In the genomic region with DNA sequence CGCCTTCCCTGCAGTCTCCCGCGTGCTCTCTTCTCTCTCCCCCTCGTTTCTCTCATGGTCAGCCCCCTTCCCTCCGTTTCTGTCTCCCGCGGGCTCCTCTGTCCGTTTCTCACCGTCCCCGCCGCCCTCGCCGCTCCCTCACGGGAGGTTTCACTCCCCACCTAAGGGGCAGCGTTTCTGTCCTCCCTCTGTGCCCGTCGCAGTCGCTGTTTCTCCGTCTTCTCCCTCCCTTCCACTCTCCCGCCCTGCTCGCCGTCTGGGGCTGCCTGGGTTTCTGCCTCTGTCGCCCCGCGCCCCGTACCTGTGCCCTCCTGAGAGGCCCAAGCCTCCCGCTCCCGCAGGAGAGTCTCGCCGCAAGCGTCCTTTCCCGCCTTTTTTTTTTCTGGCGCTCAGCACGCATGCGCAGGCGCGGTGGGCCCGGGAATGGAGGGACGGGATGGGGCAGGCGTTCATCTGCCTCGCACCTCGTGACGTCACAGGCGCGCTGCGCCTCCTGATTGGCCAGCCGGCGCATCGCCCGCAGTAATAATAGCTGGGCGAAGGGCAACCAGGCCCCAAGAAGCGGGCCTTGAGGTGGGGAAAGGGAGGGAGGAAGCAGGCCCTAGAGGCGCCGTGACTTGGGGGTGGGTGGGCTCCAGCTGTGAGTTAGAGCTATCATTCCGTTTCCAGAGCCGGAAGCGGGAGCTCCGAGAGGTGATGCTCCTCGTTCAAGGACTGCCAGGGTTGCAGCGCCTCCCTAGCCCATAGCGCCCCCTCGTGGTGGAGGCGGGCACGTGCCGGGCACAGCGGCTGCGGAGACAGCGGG, we compare ENCODE assay signal across 1 cellular context.
TF ChIP-seq lines count a peak whose summit lies in the region.

No MANE protein-coding gene starts in this region.

TF ChIP-seq in HepG2, 621 proteins besides CTCF, POLR2A, EP300 and RAD21 (continued from another document and continues in another):
- TF ChIP-seq, protein P1, sequence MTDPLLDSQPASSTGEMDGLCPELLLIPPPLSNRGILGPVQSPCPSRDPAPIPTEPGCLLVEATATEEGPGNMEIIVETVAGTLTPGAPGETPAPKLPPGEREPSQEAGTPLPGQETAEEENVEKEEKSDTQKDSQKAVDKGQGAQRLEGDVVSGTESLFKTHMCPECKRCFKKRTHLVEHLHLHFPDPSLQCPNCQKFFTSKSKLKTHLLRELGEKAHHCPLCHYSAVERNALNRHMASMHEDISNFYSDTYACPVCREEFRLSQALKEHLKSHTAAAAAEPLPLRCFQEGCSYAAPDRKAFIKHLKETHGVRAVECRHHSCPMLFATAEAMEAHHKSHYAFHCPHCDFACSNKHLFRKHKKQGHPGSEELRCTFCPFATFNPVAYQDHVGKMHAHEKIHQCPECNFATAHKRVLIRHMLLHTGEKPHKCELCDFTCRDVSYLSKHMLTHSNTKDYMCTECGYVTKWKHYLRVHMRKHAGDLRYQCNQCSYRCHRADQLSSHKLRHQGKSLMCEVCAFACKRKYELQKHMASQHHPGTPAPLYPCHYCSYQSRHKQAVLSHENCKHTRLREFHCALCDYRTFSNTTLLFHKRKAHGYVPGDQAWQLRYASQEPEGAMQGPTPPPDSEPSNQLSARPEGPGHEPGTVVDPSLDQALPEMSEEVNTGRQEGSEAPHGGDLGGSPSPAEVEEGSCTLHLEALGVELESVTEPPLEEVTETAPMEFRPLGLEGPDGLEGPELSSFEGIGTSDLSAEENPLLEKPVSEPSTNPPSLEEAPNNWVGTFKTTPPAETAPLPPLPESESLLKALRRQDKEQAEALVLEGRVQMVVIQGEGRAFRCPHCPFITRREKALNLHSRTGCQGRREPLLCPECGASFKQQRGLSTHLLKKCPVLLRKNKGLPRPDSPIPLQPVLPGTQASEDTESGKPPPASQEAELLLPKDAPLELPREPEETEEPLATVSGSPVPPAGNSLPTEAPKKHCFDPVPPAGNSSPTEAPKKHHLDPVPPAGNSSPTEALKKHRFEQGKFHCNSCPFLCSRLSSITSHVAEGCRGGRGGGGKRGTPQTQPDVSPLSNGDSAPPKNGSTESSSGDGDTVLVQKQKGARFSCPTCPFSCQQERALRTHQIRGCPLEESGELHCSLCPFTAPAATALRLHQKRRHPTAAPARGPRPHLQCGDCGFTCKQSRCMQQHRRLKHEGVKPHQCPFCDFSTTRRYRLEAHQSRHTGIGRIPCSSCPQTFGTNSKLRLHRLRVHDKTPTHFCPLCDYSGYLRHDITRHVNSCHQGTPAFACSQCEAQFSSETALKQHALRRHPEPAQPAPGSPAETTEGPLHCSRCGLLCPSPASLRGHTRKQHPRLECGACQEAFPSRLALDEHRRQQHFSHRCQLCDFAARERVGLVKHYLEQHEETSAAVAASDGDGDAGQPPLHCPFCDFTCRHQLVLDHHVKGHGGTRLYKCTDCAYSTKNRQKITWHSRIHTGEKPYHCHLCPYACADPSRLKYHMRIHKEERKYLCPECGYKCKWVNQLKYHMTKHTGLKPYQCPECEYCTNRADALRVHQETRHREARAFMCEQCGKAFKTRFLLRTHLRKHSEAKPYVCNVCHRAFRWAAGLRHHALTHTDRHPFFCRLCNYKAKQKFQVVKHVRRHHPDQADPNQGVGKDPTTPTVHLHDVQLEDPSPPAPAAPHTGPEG (CRISPR knock-in tag; IDR thresholded peaks at IDR 0.05) = 0 out of 2 replicates have a peak, but pooled peaks have one; percentile 38
- TF ChIP-seq, protein P2, sequence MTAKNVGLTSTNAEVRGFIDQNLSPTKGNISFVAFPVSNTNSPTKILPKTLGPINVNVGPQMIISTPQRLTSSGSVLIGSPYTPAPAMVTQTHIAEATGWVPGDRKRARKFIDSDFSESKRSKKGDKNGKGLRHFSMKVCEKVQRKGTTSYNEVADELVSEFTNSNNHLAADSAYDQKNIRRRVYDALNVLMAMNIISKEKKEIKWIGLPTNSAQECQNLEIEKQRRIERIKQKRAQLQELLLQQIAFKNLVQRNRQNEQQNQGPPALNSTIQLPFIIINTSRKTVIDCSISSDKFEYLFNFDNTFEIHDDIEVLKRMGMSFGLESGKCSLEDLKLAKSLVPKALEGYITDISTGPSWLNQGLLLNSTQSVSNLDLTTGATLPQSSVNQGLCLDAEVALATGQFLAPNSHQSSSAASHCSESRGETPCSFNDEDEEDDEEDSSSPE (CRISPR knock-in tag; IDR thresholded peaks at IDR 0.05) = peak; percentile 89
- TF ChIP-seq RXRA (CRISPR knock-in tag; IDR thresholded peaks at IDR 0.05) = no peak
- TF ChIP-seq GZF1 (CRISPR knock-in tag; IDR thresholded peaks at IDR 0.05) = 0 out of 2 replicates have a peak, but pooled peaks have one; percentile 53
- TF ChIP-seq ZNF274 (CRISPR knock-in tag; IDR thresholded peaks at IDR 0.05) = 0 out of 2 replicates have a peak, but pooled peaks have one; percentile 76
- TF ChIP-seq ZNF451 (CRISPR knock-in tag; IDR thresholded peaks at IDR 0.05) = peak; percentile 20; the same call in 1 of the 2 replicates
- TF ChIP-seq SALL2 (CRISPR knock-in tag; IDR thresholded peaks at IDR 0.05) = peak; percentile 69; the same call in 1 of the 2 replicates
- peak; percentile 91 for TF ChIP-seq NFYB (CRISPR knock-in tag; IDR thresholded peaks at IDR 0.05)
- TF ChIP-seq, protein P3, sequence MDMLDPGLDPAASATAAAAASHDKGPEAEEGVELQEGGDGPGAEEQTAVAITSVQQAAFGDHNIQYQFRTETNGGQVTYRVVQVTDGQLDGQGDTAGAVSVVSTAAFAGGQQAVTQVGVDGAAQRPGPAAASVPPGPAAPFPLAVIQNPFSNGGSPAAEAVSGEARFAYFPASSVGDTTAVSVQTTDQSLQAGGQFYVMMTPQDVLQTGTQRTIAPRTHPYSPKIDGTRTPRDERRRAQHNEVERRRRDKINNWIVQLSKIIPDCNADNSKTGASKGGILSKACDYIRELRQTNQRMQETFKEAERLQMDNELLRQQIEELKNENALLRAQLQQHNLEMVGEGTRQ (IDR thresholded peaks at IDR 0.05; ENCODE audit: low read depth, low read length) = peak; percentile 46; the same call in 1 of the 2 replicates
- TF ChIP-seq, protein P3 (CRISPR knock-in tag; IDR thresholded peaks at IDR 0.05; ENCODE audit: borderline replicate concordance) = peak; percentile 41; the same call in 1 of the 2 replicates
- TF ChIP-seq, protein P4, sequence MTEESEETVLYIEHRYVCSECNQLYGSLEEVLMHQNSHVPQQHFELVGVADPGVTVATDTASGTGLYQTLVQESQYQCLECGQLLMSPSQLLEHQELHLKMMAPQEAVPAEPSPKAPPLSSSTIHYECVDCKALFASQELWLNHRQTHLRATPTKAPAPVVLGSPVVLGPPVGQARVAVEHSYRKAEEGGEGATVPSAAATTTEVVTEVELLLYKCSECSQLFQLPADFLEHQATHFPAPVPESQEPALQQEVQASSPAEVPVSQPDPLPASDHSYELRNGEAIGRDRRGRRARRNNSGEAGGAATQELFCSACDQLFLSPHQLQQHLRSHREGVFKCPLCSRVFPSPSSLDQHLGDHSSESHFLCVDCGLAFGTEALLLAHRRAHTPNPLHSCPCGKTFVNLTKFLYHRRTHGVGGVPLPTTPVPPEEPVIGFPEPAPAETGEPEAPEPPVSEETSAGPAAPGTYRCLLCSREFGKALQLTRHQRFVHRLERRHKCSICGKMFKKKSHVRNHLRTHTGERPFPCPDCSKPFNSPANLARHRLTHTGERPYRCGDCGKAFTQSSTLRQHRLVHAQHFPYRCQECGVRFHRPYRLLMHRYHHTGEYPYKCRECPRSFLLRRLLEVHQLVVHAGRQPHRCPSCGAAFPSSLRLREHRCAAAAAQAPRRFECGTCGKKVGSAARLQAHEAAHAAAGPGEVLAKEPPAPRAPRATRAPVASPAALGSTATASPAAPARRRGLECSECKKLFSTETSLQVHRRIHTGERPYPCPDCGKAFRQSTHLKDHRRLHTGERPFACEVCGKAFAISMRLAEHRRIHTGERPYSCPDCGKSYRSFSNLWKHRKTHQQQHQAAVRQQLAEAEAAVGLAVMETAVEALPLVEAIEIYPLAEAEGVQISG (CRISPR knock-in tag; IDR thresholded peaks at IDR 0.05) = peak; percentile 70; the same call in 1 of the 2 replicates
- TF ChIP-seq HNRNPK (IDR thresholded peaks at IDR 0.05; ENCODE audit: low read depth, low read length, poor library complexity, severe bottlenecking) = no peak
- TF ChIP-seq TAF1 (CRISPR knock-in tag; IDR thresholded peaks at IDR 0.05) = no peak
- TF ChIP-seq, protein P5, sequence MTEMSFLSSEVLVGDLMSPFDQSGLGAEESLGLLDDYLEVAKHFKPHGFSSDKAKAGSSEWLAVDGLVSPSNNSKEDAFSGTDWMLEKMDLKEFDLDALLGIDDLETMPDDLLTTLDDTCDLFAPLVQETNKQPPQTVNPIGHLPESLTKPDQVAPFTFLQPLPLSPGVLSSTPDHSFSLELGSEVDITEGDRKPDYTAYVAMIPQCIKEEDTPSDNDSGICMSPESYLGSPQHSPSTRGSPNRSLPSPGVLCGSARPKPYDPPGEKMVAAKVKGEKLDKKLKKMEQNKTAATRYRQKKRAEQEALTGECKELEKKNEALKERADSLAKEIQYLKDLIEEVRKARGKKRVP (CRISPR knock-in tag; IDR thresholded peaks at IDR 0.05) = 0 out of 4 replicates have a peak, but pooled peaks of 1 of the 2 experiments have one; percentile 12
- TF ChIP-seq ZNF251 (CRISPR knock-in tag; IDR thresholded peaks at IDR 0.05) = no peak
- TF ChIP-seq, protein P6, sequence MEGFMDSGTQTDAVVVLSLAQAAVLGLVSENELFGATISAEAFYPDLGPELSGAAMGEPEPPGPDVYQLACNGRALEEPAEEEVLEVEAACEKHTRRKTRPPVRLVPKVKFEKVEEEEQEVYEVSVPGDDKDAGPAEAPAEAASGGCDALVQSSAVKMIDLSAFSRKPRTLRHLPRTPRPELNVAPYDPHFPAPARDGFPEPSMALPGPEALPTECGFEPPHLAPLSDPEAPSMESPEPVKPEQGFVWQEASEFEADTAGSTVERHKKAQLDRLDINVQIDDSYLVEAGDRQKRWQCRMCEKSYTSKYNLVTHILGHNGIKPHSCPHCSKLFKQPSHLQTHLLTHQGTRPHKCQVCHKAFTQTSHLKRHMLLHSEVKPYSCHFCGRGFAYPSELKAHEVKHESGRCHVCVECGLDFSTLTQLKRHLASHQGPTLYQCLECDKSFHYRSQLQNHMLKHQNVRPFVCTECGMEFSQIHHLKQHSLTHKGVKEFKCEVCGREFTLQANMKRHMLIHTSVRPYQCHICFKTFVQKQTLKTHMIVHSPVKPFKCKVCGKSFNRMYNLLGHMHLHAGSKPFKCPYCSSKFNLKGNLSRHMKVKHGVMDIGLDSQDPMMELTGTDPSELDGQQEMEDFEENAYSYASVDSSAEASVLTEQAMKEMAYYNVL (CRISPR knock-in tag; IDR thresholded peaks at IDR 0.05; ENCODE audit: borderline replicate concordance) = no peak
- 0 out of 2 replicates have a peak, but pooled peaks have one; percentile 46 for TF ChIP-seq ZNF83 (CRISPR knock-in tag; IDR thresholded peaks at IDR 0.05; ENCODE audit: borderline replicate concordance)
- TF ChIP-seq, protein P7, sequence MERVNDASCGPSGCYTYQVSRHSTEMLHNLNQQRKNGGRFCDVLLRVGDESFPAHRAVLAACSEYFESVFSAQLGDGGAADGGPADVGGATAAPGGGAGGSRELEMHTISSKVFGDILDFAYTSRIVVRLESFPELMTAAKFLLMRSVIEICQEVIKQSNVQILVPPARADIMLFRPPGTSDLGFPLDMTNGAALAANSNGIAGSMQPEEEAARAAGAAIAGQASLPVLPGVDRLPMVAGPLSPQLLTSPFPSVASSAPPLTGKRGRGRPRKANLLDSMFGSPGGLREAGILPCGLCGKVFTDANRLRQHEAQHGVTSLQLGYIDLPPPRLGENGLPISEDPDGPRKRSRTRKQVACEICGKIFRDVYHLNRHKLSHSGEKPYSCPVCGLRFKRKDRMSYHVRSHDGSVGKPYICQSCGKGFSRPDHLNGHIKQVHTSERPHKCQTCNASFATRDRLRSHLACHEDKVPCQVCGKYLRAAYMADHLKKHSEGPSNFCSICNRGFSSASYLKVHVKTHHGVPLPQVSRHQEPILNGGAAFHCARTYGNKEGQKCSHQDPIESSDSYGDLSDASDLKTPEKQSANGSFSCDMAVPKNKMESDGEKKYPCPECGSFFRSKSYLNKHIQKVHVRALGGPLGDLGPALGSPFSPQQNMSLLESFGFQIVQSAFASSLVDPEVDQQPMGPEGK (CRISPR knock-in tag; IDR thresholded peaks at IDR 0.05) = peak; percentile 72
- TF ChIP-seq ZNF841 (CRISPR knock-in tag; IDR thresholded peaks at IDR 0.05; ENCODE audit: borderline replicate concordance) = 0 out of 2 replicates have a peak, but pooled peaks have one; percentile 29
- no peak for TF ChIP-seq GABPA (IDR thresholded peaks at IDR 0.05; ENCODE audit: low read depth, low read length)
- peak; percentile 37; the same call in 1 of the 2 replicates for TF ChIP-seq GABPA (CRISPR knock-in tag; IDR thresholded peaks at IDR 0.05; ENCODE audit: low read depth)
- TF ChIP-seq ZBTB7A (CRISPR knock-in tag; IDR thresholded peaks at IDR 0.05) = 0 out of 2 replicates have a peak, but pooled peaks have one; percentile 54
- peak; percentile 22; the same call in 1 of the 2 replicates for TF ChIP-seq ZNF605 (CRISPR knock-in tag; IDR thresholded peaks at IDR 0.05)
- TF ChIP-seq ZNF34 (CRISPR knock-in tag; IDR thresholded peaks at IDR 0.05; ENCODE audit: borderline replicate concordance) = no peak
- TF ChIP-seq ZNF607 (CRISPR knock-in tag; IDR thresholded peaks at IDR 0.05; ENCODE audit: borderline replicate concordance) = no peak
- TF ChIP-seq ZNF460 (CRISPR knock-in tag; IDR thresholded peaks at IDR 0.05; ENCODE audit: borderline replicate concordance) = no peak
- peak; percentile 88 for TF ChIP-seq CREM (IDR thresholded peaks at IDR 0.05)
- TF ChIP-seq CREM (CRISPR knock-in tag; IDR thresholded peaks at IDR 0.05) = peak; percentile 57; the same call in 1 of the 2 replicates
- TF ChIP-seq ZMYM2 (CRISPR knock-in tag; IDR thresholded peaks at IDR 0.05) = no peak
- TF ChIP-seq ZNF720 (CRISPR knock-in tag; IDR thresholded peaks at IDR 0.05) = no peak
- TF ChIP-seq, protein P8, sequence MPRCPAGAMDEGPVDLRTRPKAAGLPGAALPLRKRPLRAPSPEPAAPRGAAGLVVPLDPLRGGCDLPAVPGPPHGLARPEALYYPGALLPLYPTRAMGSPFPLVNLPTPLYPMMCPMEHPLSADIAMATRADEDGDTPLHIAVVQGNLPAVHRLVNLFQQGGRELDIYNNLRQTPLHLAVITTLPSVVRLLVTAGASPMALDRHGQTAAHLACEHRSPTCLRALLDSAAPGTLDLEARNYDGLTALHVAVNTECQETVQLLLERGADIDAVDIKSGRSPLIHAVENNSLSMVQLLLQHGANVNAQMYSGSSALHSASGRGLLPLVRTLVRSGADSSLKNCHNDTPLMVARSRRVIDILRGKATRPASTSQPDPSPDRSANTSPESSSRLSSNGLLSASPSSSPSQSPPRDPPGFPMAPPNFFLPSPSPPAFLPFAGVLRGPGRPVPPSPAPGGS (CRISPR knock-in tag; IDR thresholded peaks at IDR 0.05) = no peak
- TF ChIP-seq ZNF496 (CRISPR knock-in tag; IDR thresholded peaks at IDR 0.05; ENCODE audit: insufficient replicate concordance) = no peak
